Comparison of ENCODE assay signal across 1 cellular context in genomic region chr11:19218801-19219460, GRCh38.
TF ChIP-seq lines count a peak whose summit lies in the region.

No MANE protein-coding gene starts in this region.

TF ChIP-seq in K562, 482 proteins besides CTCF, POLR2A, EP300 and RAD21:
- TF ChIP-seq CEBPG (CRISPR knock-in tag; IDR thresholded peaks at IDR 0.05) (no peak), CEBPG (tag; conservative IDR thresholded peaks at IDR 0.05 in 1 of 2, IDR thresholded peaks at IDR 0.05 in 1 of 2) (peak; percentile 82 to 86), ATF7 (IDR thresholded peaks at IDR 0.05) (peak; percentile 43; the same call in 1 of the 2 replicates), TFAP4 (CRISPR knock-in tag; IDR thresholded peaks at IDR 0.05; ENCODE audit: borderline replicate concordance) (peak; percentile 48; the same call in 1 of the 2 replicates), C11orf30 (IDR thresholded peaks at IDR 0.05; ENCODE audit: low read depth) (no peak), CREB1 (IDR thresholded peaks at IDR 0.05) (no peak), CREB1 (CRISPR knock-in tag; IDR thresholded peaks at IDR 0.05) (0 out of 2 replicates have a peak, but pooled peaks have one; percentile 25), CREM (IDR thresholded peaks at IDR 0.05; ENCODE audit: low read depth) (peak; percentile 18; the same call in 1 of the 2 replicates), L3MBTL2 (IDR thresholded peaks at IDR 0.05) (no peak), NFIC (IDR thresholded peaks at IDR 0.05) (peak; percentile 28), CEBPB (tag; IDR thresholded peaks at IDR 0.05) (peak; percentile 73)
- TF ChIP-seq, protein P1, sequence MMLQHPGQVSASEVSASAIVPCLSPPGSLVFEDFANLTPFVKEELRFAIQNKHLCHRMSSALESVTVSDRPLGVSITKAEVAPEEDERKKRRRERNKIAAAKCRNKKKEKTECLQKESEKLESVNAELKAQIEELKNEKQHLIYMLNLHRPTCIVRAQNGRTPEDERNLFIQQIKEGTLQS (IDR thresholded peaks at IDR 0.05), result peak; percentile 36; the same call in 1 of the 2 replicates
- TF ChIP-seq, protein P1 (CRISPR knock-in tag; conservative IDR thresholded peaks at IDR 0.05), result no peak
- TF ChIP-seq, protein P2, sequence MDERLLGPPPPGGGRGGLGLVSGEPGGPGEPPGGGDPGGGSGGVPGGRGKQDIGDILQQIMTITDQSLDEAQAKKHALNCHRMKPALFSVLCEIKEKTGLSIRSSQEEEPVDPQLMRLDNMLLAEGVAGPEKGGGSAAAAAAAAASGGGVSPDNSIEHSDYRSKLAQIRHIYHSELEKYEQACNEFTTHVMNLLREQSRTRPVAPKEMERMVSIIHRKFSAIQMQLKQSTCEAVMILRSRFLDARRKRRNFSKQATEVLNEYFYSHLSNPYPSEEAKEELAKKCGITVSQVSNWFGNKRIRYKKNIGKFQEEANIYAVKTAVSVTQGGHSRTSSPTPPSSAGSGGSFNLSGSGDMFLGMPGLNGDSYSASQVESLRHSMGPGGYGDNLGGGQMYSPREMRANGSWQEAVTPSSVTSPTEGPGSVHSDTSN (CRISPR knock-in tag; IDR thresholded peaks at IDR 0.05; ENCODE audit: low read depth), result no peak
- TF ChIP-seq, protein P2 (tag; conservative IDR thresholded peaks at IDR 0.05; ENCODE audit: low read depth), result 0 out of 2 replicates have a peak, but pooled peaks have one; percentile 9
TF ChIP-seq in K562: peak in this region for 9.
